ENCODE assay signal across 9 cellular contexts in the genomic region with DNA sequence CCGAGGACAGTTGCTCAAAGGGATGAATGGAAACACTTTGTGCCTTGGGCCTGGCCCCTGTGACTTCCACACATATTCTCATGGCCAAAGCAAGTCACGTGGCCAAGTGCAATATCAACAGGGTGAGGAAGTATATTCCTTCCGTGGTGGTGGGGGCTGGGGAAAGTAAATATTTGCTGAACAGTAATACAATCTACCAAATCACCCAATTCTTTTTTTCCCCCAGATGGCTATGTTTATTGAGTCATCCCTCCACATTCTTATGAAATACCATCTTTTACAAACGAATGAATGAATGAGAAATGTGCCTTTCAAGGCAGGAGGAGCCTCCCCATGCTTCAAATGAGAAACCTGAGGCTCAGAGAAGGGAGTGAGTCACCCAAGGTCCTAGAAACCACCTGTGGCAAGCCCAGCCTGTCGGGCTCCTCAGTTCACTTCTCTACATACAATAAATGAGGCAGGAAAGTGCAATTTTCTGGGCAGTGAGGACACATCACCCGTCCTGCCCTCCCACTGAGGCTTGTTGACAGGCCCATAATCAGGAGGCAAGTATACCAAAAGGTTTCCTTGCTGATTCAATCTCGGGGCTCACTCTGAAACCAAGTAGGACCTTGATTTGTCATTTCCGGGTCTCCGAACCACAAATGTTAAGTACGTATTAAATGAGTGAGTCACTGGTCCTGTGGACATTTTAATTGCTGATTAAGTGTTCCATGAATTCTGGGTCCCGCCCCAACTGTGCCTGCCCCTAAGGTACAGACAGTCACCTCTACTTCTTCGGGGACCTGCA. TPM values are rescaled to one million over a fixed set of nuclear protein-coding genes. Genes with fewer than 3 reads are reported as not detected.
DNase-seq lines count a peak whose midpoint lies in the region; ATAC-seq and TF ChIP-seq lines count a peak whose summit lies in the region.
"Had no signal": no experiment of that assay in that cellular context is flagged by ENCODE, and none has a peak within 500 bp of the region (broad histone marks: within the 10 kb centered on the region; RNA-seq: fewer than 3 reads in every experiment).

No MANE protein-coding gene starts in this region.

- H3K27ac Mint-ChIP-seq in CD8-positive, alpha-beta T cell, result peak overlapping the region; percentile 92
- H3K27ac Mint-ChIP-seq in T-cell, result peak overlapping the region; percentile 94 to 95

- H3K4me1 ChIP-seq in CD8-positive, alpha-beta T cell (ENCODE audit: insufficient read depth, low read length), result peaks cover 14% of the 10 kb centered on the region

- ATAC-seq in CD8-positive, alpha-beta T cell, result peak; percentile 89
- ATAC-seq in T-cell (replicated peaks in 1 of 4) (peak; percentile 91 to 96 (median 94)), HG02938 (IDR thresholded peaks at IDR 0.05; ENCODE audit: unreplicated experiment) (no peak), HG03159 (IDR thresholded peaks at IDR 0.05; ENCODE audit: unreplicated experiment) (no peak)

- no peaks in the 10 kb centered on the region for H3K36me3 ChIP-seq in CD8-positive, alpha-beta T cell (ENCODE audit: insufficient read depth, low read length)
- H3K36me3 ChIP-seq: HAP-1 had no signal

- DNase-seq in CD8-positive, alpha-beta T cell, result peak; percentile 24 to 77 (median 57)
- DNase-seq in HuH-7 (ENCODE audit: low spot score) (peak; percentile 52), T-cell (peak; percentile 8 to 65 (median 40)), iPS-NIHi11 (ENCODE audit: low spot score) (peak; percentile 48)
- DNase-seq in activated naive CD8-positive, alpha-beta T cell treated with anti-CD3 and anti-CD28 coated beads, Interleukin-2, amount 50 U/mL, for 16 hours (ENCODE audit: low read depth, low spot score), result peak; percentile 4
- peak; percentile 63 to 64 for DNase-seq in stimulated activated CD4-positive, alpha-beta T cell treated with anti-CD3 and anti-CD28 coated beads, Interleukin-15, amount 100 ng/mL, for 48 hours (ENCODE audit: low read depth in 2 of 2)

- no peak for TF ChIP-seq CTCF in CD8-positive, alpha-beta T cell (IDR thresholded peaks at IDR 0.05)

- intact Hi-C loops in CD8-positive, alpha-beta T cell (cut with DNase I, micrococcal nuclease), result loop anchor here (1.0 to 5.0 kb wide), 2 partner anchors 25 to 44 kb away; partner anchors contain the start of gene TOP1 (in 2 of the 2)

- POLR2A ChIA-PET in CD8-positive, alpha-beta T cell (lab: Charles Lee), result no interaction called here
- POLR2A ChIA-PET in T-cell (lab: Charles Lee), result no interaction called here

- H3K4me3 Mint-ChIP-seq in CD8-positive, alpha-beta T cell, result peak overlapping the region; percentile 76
- peak overlapping the region; percentile 50 to 79 (median 70) for H3K4me3 Mint-ChIP-seq in T-cell

- no peaks in the 10 kb centered on the region for H3K9me3 ChIP-seq in CD8-positive, alpha-beta T cell (ENCODE audit: low read length)
- H3K9me3 ChIP-seq: HAP-1 had no signal

- H3K9me3 Mint-ChIP-seq in CD8-positive, alpha-beta T cell, result no peaks in the 10 kb centered on the region
- no peaks in the 10 kb centered on the region for H3K9me3 Mint-ChIP-seq in T-cell

- H3K27me3 Mint-ChIP-seq in CD8-positive, alpha-beta T cell (ENCODE audit: low read depth), result no peaks in the 10 kb centered on the region
- H3K27me3 Mint-ChIP-seq in T-cell, result no peaks in the 10 kb centered on the region

- peak overlapping the region; percentile 26 for H3K4me3 ChIP-seq in CD8-positive, alpha-beta T cell (ENCODE audit: low read depth, low read length)
- H3K4me3 ChIP-seq: HAP-1 had no signal

- CTCF ChIA-PET in CD8-positive, alpha-beta T cell (lab: Charles Lee), result interaction anchor here (1.9 kb wide), 1 partner anchor 12 kb away, joined by 10 read pairs; no protein-coding TSS in a partner anchor
- CTCF ChIA-PET in T-cell (lab: Charles Lee), result interaction anchor here in 1 of 2 donors (0.7 kb wide), 1 partner anchor 12 kb away, joined by 3 read pairs; no protein-coding TSS in a partner anchor

- H3K27me3 ChIP-seq in CD8-positive, alpha-beta T cell (ENCODE audit: insufficient read depth, low read length), result no peaks in the 10 kb centered on the region

- no peaks in the 10 kb centered on the region for H3K36me3 Mint-ChIP-seq in CD8-positive, alpha-beta T cell
- no peaks in the 10 kb centered on the region for H3K36me3 Mint-ChIP-seq in T-cell

- H3K4me1 Mint-ChIP-seq in CD8-positive, alpha-beta T cell (ENCODE audit: low read depth), result peaks cover 21% of the 10 kb centered on the region
- H3K4me1 Mint-ChIP-seq in T-cell, result peaks cover 10 to 31% (median 19%) of the 10 kb centered on the region in 3 donors

- peak overlapping the region; percentile 58 for H3K27ac ChIP-seq in CD8-positive, alpha-beta T cell (ENCODE audit: low read depth, low read length)

RNA-seq across cellular contexts. Expression of gene TOP1, which starts 25.3 kb away (rescaled TPM):
- total RNA-seq in CD8-positive, alpha-beta T cell, result 10 to 100 TPM; 58.5 to 61.1 TPM
- 10 to 100 TPM; 30.2 to 41.2 (median 38.1) TPM for total RNA-seq in T-cell

Comparison
In these comparisons a context has a peak if more than half of its experiments do, and no peak if none do; other contexts are left out.
1. ATAC-seq: peak in CD8-positive, alpha-beta T cell (single experiment) and T-cell (4 of 4); none in HG02938 (single experiment) and HG03159 (single experiment).
2. DNase-seq: peak in every context shown above with its lines; median percentile 64 in stimulated activated CD4-positive, alpha-beta T cell treated with anti-CD3 and anti-CD28 coated beads, Interleukin-15, amount 100 ng/mL, for 48 hours; 57 in CD8-positive, alpha-beta T cell; 52 in HuH-7; 48 in iPS-NIHi11; 40 in T-cell; 4 in activated naive CD8-positive, alpha-beta T cell treated with anti-CD3 and anti-CD28 coated beads, Interleukin-2, amount 50 U/mL, for 16 hours.